2 cellular contexts compared by ENCODE assay signal in genomic region chr5:30676223-30676840, GRCh38.
TF ChIP-seq lines count a peak whose summit lies in the region.

No MANE protein-coding gene starts in this region.

TF ChIP-seq in liver, 16 proteins besides CTCF, POLR2A, EP300 and RAD21 (continued from another document):
- TF ChIP-seq, protein P1, sequence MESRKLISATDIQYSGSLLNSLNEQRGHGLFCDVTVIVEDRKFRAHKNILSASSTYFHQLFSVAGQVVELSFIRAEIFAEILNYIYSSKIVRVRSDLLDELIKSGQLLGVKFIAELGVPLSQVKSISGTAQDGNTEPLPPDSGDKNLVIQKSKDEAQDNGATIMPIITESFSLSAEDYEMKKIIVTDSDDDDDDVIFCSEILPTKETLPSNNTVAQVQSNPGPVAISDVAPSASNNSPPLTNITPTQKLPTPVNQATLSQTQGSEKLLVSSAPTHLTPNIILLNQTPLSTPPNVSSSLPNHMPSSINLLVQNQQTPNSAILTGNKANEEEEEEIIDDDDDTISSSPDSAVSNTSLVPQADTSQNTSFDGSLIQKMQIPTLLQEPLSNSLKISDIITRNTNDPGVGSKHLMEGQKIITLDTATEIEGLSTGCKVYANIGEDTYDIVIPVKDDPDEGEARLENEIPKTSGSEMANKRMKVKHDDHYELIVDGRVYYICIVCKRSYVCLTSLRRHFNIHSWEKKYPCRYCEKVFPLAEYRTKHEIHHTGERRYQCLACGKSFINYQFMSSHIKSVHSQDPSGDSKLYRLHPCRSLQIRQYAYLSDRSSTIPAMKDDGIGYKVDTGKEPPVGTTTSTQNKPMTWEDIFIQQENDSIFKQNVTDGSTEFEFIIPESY (IDR thresholded peaks at IDR 0.05): no peak

TF ChIP-seq in HepG2, 621 proteins besides CTCF, POLR2A, EP300 and RAD21 (continued from another document):
- no peak for TF ChIP-seq ZNF784 (CRISPR knock-in tag; IDR thresholded peaks at IDR 0.05; ENCODE audit: borderline replicate concordance)
- no peak for TF ChIP-seq TERF1 (CRISPR knock-in tag; IDR thresholded peaks at IDR 0.05)
TF ChIP-seq in HepG2: peak in this region for 0.
